ENCODE assay signal across 23 cellular contexts in genomic region chr1:206914138-206914537, GRCh38. TPM values are rescaled to one million over a fixed set of nuclear protein-coding genes. Genes with fewer than 3 reads are reported as not detected.
DNase-seq lines count a peak whose midpoint lies in the region; ATAC-seq and TF ChIP-seq lines count a peak whose summit lies in the region.
"Had no signal": no experiment of that assay in that cellular context is flagged by ENCODE, and none has a peak within 500 bp of the region (broad histone marks: within the 10 kb centered on the region; RNA-seq: fewer than 3 reads in every experiment).

No MANE protein-coding gene starts in this region.

- no peaks in the 10 kb centered on the region for H3K9me3 Mint-ChIP-seq in activated naive CD4-positive, alpha-beta T cell treated with anti-CD3 and anti-CD28 coated beads, Interleukin-2, amount 10 ng/mL, durations not matched to agents 7 days and 5 days
- no peaks in the 10 kb centered on the region for H3K9me3 Mint-ChIP-seq in activated naive CD4-positive, alpha-beta T cell treated with anti-CD3 and anti-CD28 coated beads, Interleukin-2, amount 50 U/mL, for 72 hours
- peaks cover 0 to 2% (median 0%) of the 10 kb centered on the region in 8 donors for H3K9me3 Mint-ChIP-seq in CD4-positive, alpha-beta memory T cell
- no peaks in the 10 kb centered on the region for H3K9me3 Mint-ChIP-seq in activated naive CD8-positive, alpha-beta T cell treated with anti-CD3 and anti-CD28 coated beads for 36 hours
- no peaks in the 10 kb centered on the region for H3K9me3 Mint-ChIP-seq in natural killer cell treated with Interleukin-12 subunit alpha and Interleukin-12 subunit beta and Interleukin-15 and Interleukin-18, amount 100 ng/mL, for 72 hours

- peaks cover 91% of the 10 kb centered on the region for H3K4me1 Mint-ChIP-seq in activated naive CD4-positive, alpha-beta T cell treated with anti-CD3 and anti-CD28 coated beads, Interleukin-2, amount 10 ng/mL, durations not matched to agents 7 days and 5 days
- peaks cover 77 to 95% (median 85%) of the 10 kb centered on the region in 4 donors for H3K4me1 Mint-ChIP-seq in CD4-positive, alpha-beta memory T cell
- H3K4me1 Mint-ChIP-seq in activated naive CD8-positive, alpha-beta T cell treated with anti-CD3 and anti-CD28 coated beads for 36 hours: peaks cover 75% of the 10 kb centered on the region
- peaks cover 67 to 68% of the 10 kb centered on the region in 2 donors for H3K4me1 Mint-ChIP-seq in natural killer cell treated with Interleukin-12 subunit alpha and Interleukin-12 subunit beta and Interleukin-15 and Interleukin-18, amount 100 ng/mL, for 72 hours (ENCODE audit: low read depth in 2 of 2)

- H3K9me3 ChIP-seq in CD4-positive, alpha-beta memory T cell (ENCODE audit: control insufficient read depth in 1 of 2, low read length in 2 of 2): no peaks in the 10 kb centered on the region
- H3K9me3 ChIP-seq in heart left ventricle: no peaks in the 10 kb centered on the region

- no peak overlapping the region for H3K4me3 Mint-ChIP-seq in activated naive CD4-positive, alpha-beta T cell treated with anti-CD3 and anti-CD28 coated beads, Interleukin-2, amount 10 ng/mL, durations not matched to agents 7 days and 5 days
- peak overlapping the region in 5 of 8 donors; percentile 32 to 72 (median 49) for H3K4me3 Mint-ChIP-seq in CD4-positive, alpha-beta memory T cell
- H3K4me3 Mint-ChIP-seq in activated naive CD8-positive, alpha-beta T cell treated with anti-CD3 and anti-CD28 coated beads for 36 hours: no peak overlapping the region
- no peak overlapping the region for H3K4me3 Mint-ChIP-seq in natural killer cell treated with Interleukin-12 subunit alpha and Interleukin-12 subunit beta and Interleukin-15 and Interleukin-18, amount 100 ng/mL, for 72 hours

- H3K36me3 ChIP-seq in CD4-positive, alpha-beta memory T cell (ENCODE audit: insufficient read depth, low read length): peaks cover 62% of the 10 kb centered on the region
- H3K36me3 ChIP-seq in heart left ventricle: no peaks in the 10 kb centered on the region

- H3K27ac ChIP-seq in CD4-positive, alpha-beta memory T cell (ENCODE audit: low read depth, low read length): peak overlapping the region; percentile 25
- no peak overlapping the region for H3K27ac ChIP-seq in heart left ventricle
- H3K27ac ChIP-seq: KMS-11 had no signal

- peaks cover 98% of the 10 kb centered on the region for H3K4me1 ChIP-seq in CD4-positive, alpha-beta memory T cell (ENCODE audit: insufficient read depth, low read length)
- H3K4me1 ChIP-seq in heart left ventricle: peaks cover 0 to 21% (median 9%) of the 10 kb centered on the region in 12 donors

- peak overlapping the region; percentile 28 for H3K27ac Mint-ChIP-seq in activated naive CD4-positive, alpha-beta T cell treated with anti-CD3 and anti-CD28 coated beads, Interleukin-2, amount 10 ng/mL, durations not matched to agents 7 days and 5 days
- no peak overlapping the region for H3K27ac Mint-ChIP-seq in activated naive CD4-positive, alpha-beta T cell treated with anti-CD3 and anti-CD28 coated beads, Interleukin-2, amount 50 U/mL, for 72 hours
- peak overlapping the region; percentile 71 to 94 (median 92) for H3K27ac Mint-ChIP-seq in CD4-positive, alpha-beta memory T cell
- peak overlapping the region; percentile 83 for H3K27ac Mint-ChIP-seq in activated naive CD8-positive, alpha-beta T cell treated with anti-CD3 and anti-CD28 coated beads for 36 hours
- peak overlapping the region; percentile 56 to 66 for H3K27ac Mint-ChIP-seq in natural killer cell treated with Interleukin-12 subunit alpha and Interleukin-12 subunit beta and Interleukin-15 and Interleukin-18, amount 100 ng/mL, for 72 hours

- H3K4me3 ChIP-seq in CD4-positive, alpha-beta memory T cell (ENCODE audit: low read length in 2 of 2): no peak overlapping the region
- H3K4me3 ChIP-seq in heart left ventricle: no peak overlapping the region

- WGBS in heart left ventricle, 4 donors: 81 to 91% (median 88%) methylated on average over 2 of the region's 2 CpGs

- CTCF ChIA-PET in activated naive CD4-positive, alpha-beta T cell treated with anti-CD3 and anti-CD28 coated beads, Interleukin-2, amount 10 ng/mL, durations not matched to agents 7 days and 5 days (lab: Charles Lee): interaction anchor here (0.7 to 13.0 kb wide), 7 partner anchors 14 to 183 kb away, joined by 3 to 233 read pairs (median 125); no protein-coding TSS in a partner anchor
- CTCF ChIA-PET in CD4-positive, alpha-beta memory T cell (lab: Charles Lee; ENCODE audit: partially characterized antibody): interaction anchor here (1.6 to 13.0 kb wide), 8 partner anchors 17 to 407 kb away, joined by 3 to 477 read pairs (median 24); partner anchors contain the start of gene CD55

- POLR2A ChIA-PET in CD4-positive, alpha-beta memory T cell (lab: Charles Lee; ENCODE audit: partially characterized antibody): interaction anchor here (1.4 to 12.7 kb wide), 6 partner anchors 8 to 110 kb away, joined by 5 to 179 read pairs (median 63); partner anchors contain the start of gene FCMR

- no peak for DNase-seq in activated naive CD4-positive, alpha-beta T cell treated with anti-CD3 and anti-CD28 coated beads, Interleukin-2, amount 10 ng/mL, durations not matched to agents 7 days and 5 days
- DNase-seq in activated naive CD4-positive, alpha-beta T cell treated with anti-CD3 and anti-CD28 coated beads, Interleukin-2, amount 50 U/mL, for 72 hours (ENCODE audit: low spot score in 2 of 2): no peak
- DNase-seq in CD4-positive, alpha-beta memory T cell: no peak
- no peak for DNase-seq in activated naive CD8-positive, alpha-beta T cell treated with anti-CD3 and anti-CD28 coated beads for 36 hours
- no peak for DNase-seq in natural killer cell treated with Interleukin-12 subunit alpha and Interleukin-12 subunit beta and Interleukin-15 and Interleukin-18, amount 100 ng/mL, for 72 hours (ENCODE audit: low spot score)
- DNase-seq in epidermal melanocyte (ENCODE audit: insufficient read length, low spot score) (no peak), left cardiac atrium (no peak), heart left ventricle (no peak)
- DNase-seq: DMS 273 treated with DMSO at 0.1 percent for 48 hours; GF-D8; NCI-H1436; NCI-H2029; NCI-H2171; NCI-H446; NCI-H69; NK-92 treated with Interleukin-12 subunit alpha and Interleukin-12 subunit beta, amount 100 ng/mL, for 24 hours; OCI-M1; SHP77 treated with DMSO at 0.1 percent for 48 hours had no signal

- no peaks in the 10 kb centered on the region for H3K27me3 Mint-ChIP-seq in activated naive CD4-positive, alpha-beta T cell treated with anti-CD3 and anti-CD28 coated beads, Interleukin-2, amount 10 ng/mL, durations not matched to agents 7 days and 5 days
- H3K27me3 Mint-ChIP-seq in CD4-positive, alpha-beta memory T cell: no peaks in the 10 kb centered on the region
- H3K27me3 Mint-ChIP-seq in activated naive CD8-positive, alpha-beta T cell treated with anti-CD3 and anti-CD28 coated beads for 36 hours: no peaks in the 10 kb centered on the region
- no peaks in the 10 kb centered on the region for H3K27me3 Mint-ChIP-seq in natural killer cell treated with Interleukin-12 subunit alpha and Interleukin-12 subunit beta and Interleukin-15 and Interleukin-18, amount 100 ng/mL, for 72 hours

- H3K36me3 Mint-ChIP-seq in activated naive CD4-positive, alpha-beta T cell treated with anti-CD3 and anti-CD28 coated beads, Interleukin-2, amount 10 ng/mL, durations not matched to agents 7 days and 5 days: peaks cover 88% of the 10 kb centered on the region
- H3K36me3 Mint-ChIP-seq in activated naive CD4-positive, alpha-beta T cell treated with anti-CD3 and anti-CD28 coated beads, Interleukin-2, amount 50 U/mL, for 72 hours: peaks cover 17 to 30% of the 10 kb centered on the region in 2 donors
- H3K36me3 Mint-ChIP-seq in CD4-positive, alpha-beta memory T cell: peaks cover 79 to 80% of the 10 kb centered on the region in 2 donors
- H3K36me3 Mint-ChIP-seq in activated naive CD8-positive, alpha-beta T cell treated with anti-CD3 and anti-CD28 coated beads for 36 hours: peaks cover 45% of the 10 kb centered on the region
- H3K36me3 Mint-ChIP-seq in natural killer cell treated with Interleukin-12 subunit alpha and Interleukin-12 subunit beta and Interleukin-15 and Interleukin-18, amount 100 ng/mL, for 72 hours: no peaks in the 10 kb centered on the region

- TF ChIP-seq CTCF in heart left ventricle (IDR thresholded peaks at IDR 0.05): no peak

- no peak for ATAC-seq in activated naive CD4-positive, alpha-beta T cell treated with anti-CD3 and anti-CD28 coated beads, Interleukin-2, amount 50 U/mL, for 72 hours
- ATAC-seq in natural killer cell treated with Interleukin-12 subunit alpha and Interleukin-12 subunit beta and Interleukin-15 and Interleukin-18, amount 100 ng/mL, for 72 hours: no peak
- ATAC-seq in left cardiac atrium (no peak), heart left ventricle (no peak)

- no peak for TF ChIP-seq POLR2A in heart left ventricle (IDR thresholded peaks at IDR 0.05)

- intact Hi-C loops in CD4-positive, alpha-beta memory T cell (cut with micrococcal nuclease): loop anchor here (10.0 kb wide), 2 partner anchors 161 to 439 kb away; partner anchors contain the start of gene IKBKE
- intact Hi-C loops in left cardiac atrium (cut with DNase I) (loop anchor here (5.0 to 10.0 kb wide), 6 partner anchors 47 to 429 kb away; partner anchors contain the start of gene IL20 (in 1 of the 2)), heart left ventricle (cut with DNase I) (loop anchor here (5.0 to 10.0 kb wide), 16 partner anchors 52 to 429 kb away; partner anchors contain the start of gene EIF2D (in 3 of the 10))

- no peaks in the 10 kb centered on the region for H3K27me3 ChIP-seq in CD4-positive, alpha-beta memory T cell (ENCODE audit: insufficient read depth, low read length)
- peaks cover 0 to 19% (median 7%) of the 10 kb centered on the region in 9 donors for H3K27me3 ChIP-seq in heart left ventricle

RNA-seq across cellular contexts. Expression of gene FCMR, which starts 7.6 kb away (rescaled TPM):
- 10 to 100 TPM; 31.4 to 37.3 TPM for total RNA-seq in activated naive CD4-positive, alpha-beta T cell treated with anti-CD3 and anti-CD28 coated beads, Interleukin-2, amount 50 U/mL, for 72 hours
- 100 to 1,000 TPM; 554 to 588 TPM for total RNA-seq in CD4-positive, alpha-beta memory T cell
- polyA plus RNA-seq in CD4-positive, alpha-beta memory T cell: 100 to 1,000 TPM; 493 to 558 TPM
- total RNA-seq in activated naive CD8-positive, alpha-beta T cell treated with anti-CD3 and anti-CD28 coated beads for 36 hours: 10 to 100 TPM; 42.9 to 45.5 TPM
- 1 to 10 TPM; 4.1 to 6.8 TPM for total RNA-seq in natural killer cell treated with Interleukin-12 subunit alpha and Interleukin-12 subunit beta and Interleukin-15 and Interleukin-18, amount 100 ng/mL, for 72 hours
- total RNA-seq in left cardiac atrium (1 to 10 TPM; 3.2 to 4.5 TPM), heart left ventricle (10 to 100 TPM in 1 of 9 donors, 1 to 10 TPM in 8; 1.3 to 16.3 (median 3.2) TPM)
- 1 to 10 TPM in 1 of 2 donors, under 1 TPM in 1; 0.99 to 4.0 TPM for polyA plus RNA-seq in heart left ventricle

RNA-seq across cellular contexts. Expression of gene IL24, which starts 16.9 kb away (rescaled TPM):
- 10 to 100 TPM; 19.0 to 22.2 TPM for total RNA-seq in activated naive CD4-positive, alpha-beta T cell treated with anti-CD3 and anti-CD28 coated beads, Interleukin-2, amount 50 U/mL, for 72 hours
- total RNA-seq in CD4-positive, alpha-beta memory T cell: not detected
- 10 to 100 TPM; 20.3 to 29.6 TPM for polyA plus RNA-seq in CD4-positive, alpha-beta memory T cell
- total RNA-seq in activated naive CD8-positive, alpha-beta T cell treated with anti-CD3 and anti-CD28 coated beads for 36 hours: under 1 TPM; 0.54 to 0.72 TPM
- not detected for total RNA-seq in natural killer cell treated with Interleukin-12 subunit alpha and Interleukin-12 subunit beta and Interleukin-15 and Interleukin-18, amount 100 ng/mL, for 72 hours
- total RNA-seq in left cardiac atrium (not detected), heart left ventricle (not detected)
- polyA plus RNA-seq in heart left ventricle: 1 to 10 TPM in 1 of 2 donors, not detected in 1; 1.6 TPM

RNA-seq across cellular contexts. Expression of gene PIGR, which starts 32.1 kb away (rescaled TPM):
- total RNA-seq in activated naive CD4-positive, alpha-beta T cell treated with anti-CD3 and anti-CD28 coated beads, Interleukin-2, amount 50 U/mL, for 72 hours: under 1 TPM in 1 of 2 donors, not detected in 1; 0.05 TPM
- not detected for total RNA-seq in CD4-positive, alpha-beta memory T cell
- polyA plus RNA-seq in CD4-positive, alpha-beta memory T cell: not detected
- total RNA-seq in activated naive CD8-positive, alpha-beta T cell treated with anti-CD3 and anti-CD28 coated beads for 36 hours: under 1 TPM; 0.08 to 0.10 TPM
- under 1 TPM in 1 of 2 donors, not detected in 1; 0.08 TPM for total RNA-seq in natural killer cell treated with Interleukin-12 subunit alpha and Interleukin-12 subunit beta and Interleukin-15 and Interleukin-18, amount 100 ng/mL, for 72 hours
- total RNA-seq in left cardiac atrium (under 1 TPM; 0.06 to 0.16 TPM), heart left ventricle (under 1 TPM in 2 of 9 donors, not detected in 7; 0.42 to 0.49 TPM)
- polyA plus RNA-seq in heart left ventricle: under 1 TPM; 0.04 to 0.64 TPM
- total RNA-seq: Daoy, H4, M059J, RPMI7951 had no signal

RNA-seq across cellular contexts. Expression of gene IL20, which starts 48.7 kb away (rescaled TPM):
- total RNA-seq in activated naive CD4-positive, alpha-beta T cell treated with anti-CD3 and anti-CD28 coated beads, Interleukin-2, amount 50 U/mL, for 72 hours: not detected
- total RNA-seq in CD4-positive, alpha-beta memory T cell: not detected
- polyA plus RNA-seq in CD4-positive, alpha-beta memory T cell: not detected
- not detected for total RNA-seq in activated naive CD8-positive, alpha-beta T cell treated with anti-CD3 and anti-CD28 coated beads for 36 hours
- not detected for total RNA-seq in natural killer cell treated with Interleukin-12 subunit alpha and Interleukin-12 subunit beta and Interleukin-15 and Interleukin-18, amount 100 ng/mL, for 72 hours
- total RNA-seq in left cardiac atrium: not detected
- not detected for total RNA-seq in heart left ventricle
- not detected for polyA plus RNA-seq in heart left ventricle
- total RNA-seq: Daoy, H4, M059J, RPMI7951 had no signal

RNA-seq across cellular contexts. Expression of gene FCAMR, which starts 56.1 kb away (rescaled TPM):
- total RNA-seq in activated naive CD4-positive, alpha-beta T cell treated with anti-CD3 and anti-CD28 coated beads, Interleukin-2, amount 50 U/mL, for 72 hours: not detected
- total RNA-seq in CD4-positive, alpha-beta memory T cell: not detected
- polyA plus RNA-seq in CD4-positive, alpha-beta memory T cell: not detected
- not detected for total RNA-seq in activated naive CD8-positive, alpha-beta T cell treated with anti-CD3 and anti-CD28 coated beads for 36 hours
- total RNA-seq in natural killer cell treated with Interleukin-12 subunit alpha and Interleukin-12 subunit beta and Interleukin-15 and Interleukin-18, amount 100 ng/mL, for 72 hours: not detected
- total RNA-seq in left cardiac atrium (not detected), heart left ventricle (not detected)
- not detected for polyA plus RNA-seq in heart left ventricle
- total RNA-seq: Daoy, H4, M059J, RPMI7951 had no signal

Comparison
In these comparisons a context has a peak if more than half of its experiments do, and no peak if none do; other contexts are left out.
1. H3K27ac Mint-ChIP-seq: peak in activated naive CD4-positive, alpha-beta T cell treated with anti-CD3 and anti-CD28 coated beads, Interleukin-2, amount 10 ng/mL, durations not matched to agents 7 days and 5 days (single experiment), CD4-positive, alpha-beta memory T cell (7 of 7), activated naive CD8-positive, alpha-beta T cell treated with anti-CD3 and anti-CD28 coated beads for 36 hours (single experiment) and natural killer cell treated with Interleukin-12 subunit alpha and Interleukin-12 subunit beta and Interleukin-15 and Interleukin-18, amount 100 ng/mL, for 72 hours (2 of 2); none in activated naive CD4-positive, alpha-beta T cell treated with anti-CD3 and anti-CD28 coated beads, Interleukin-2, amount 50 U/mL, for 72 hours (0 of 2).
2. H3K4me3 Mint-ChIP-seq: peak in CD4-positive, alpha-beta memory T cell (5 of 8); none in activated naive CD4-positive, alpha-beta T cell treated with anti-CD3 and anti-CD28 coated beads, Interleukin-2, amount 10 ng/mL, durations not matched to agents 7 days and 5 days (single experiment), activated naive CD8-positive, alpha-beta T cell treated with anti-CD3 and anti-CD28 coated beads for 36 hours (single experiment) and natural killer cell treated with Interleukin-12 subunit alpha and Interleukin-12 subunit beta and Interleukin-15 and Interleukin-18, amount 100 ng/mL, for 72 hours (single experiment).
3. RNA of gene FCMR, which starts 7.6 kb away (total RNA-seq): 554 to 588 TPM in CD4-positive, alpha-beta memory T cell; 42.9 to 45.5 TPM in activated naive CD8-positive, alpha-beta T cell treated with anti-CD3 and anti-CD28 coated beads for 36 hours, 31.4 to 37.3 TPM in activated naive CD4-positive, alpha-beta T cell treated with anti-CD3 and anti-CD28 coated beads, Interleukin-2, amount 50 U/mL, for 72 hours, 4.1 to 6.8 TPM in natural killer cell treated with Interleukin-12 subunit alpha and Interleukin-12 subunit beta and Interleukin-15 and Interleukin-18, amount 100 ng/mL, for 72 hours, 3.2 to 4.5 TPM in left cardiac atrium and 1.3 to 16.3 TPM in heart left ventricle; every median in the first group is over 10 times any median in the second.
4. RNA of gene IL24, which starts 16.9 kb away (total RNA-seq): 19.0 to 22.2 TPM in activated naive CD4-positive, alpha-beta T cell treated with anti-CD3 and anti-CD28 coated beads, Interleukin-2, amount 50 U/mL, for 72 hours; 0.54 to 0.72 TPM in activated naive CD8-positive, alpha-beta T cell treated with anti-CD3 and anti-CD28 coated beads for 36 hours, not detected in natural killer cell treated with Interleukin-12 subunit alpha and Interleukin-12 subunit beta and Interleukin-15 and Interleukin-18, amount 100 ng/mL, for 72 hours, not detected in CD4-positive, alpha-beta memory T cell, not detected in left cardiac atrium and not detected in heart left ventricle; every median in the first group is over 10 times any median in the second.